In the genomic region with DNA sequence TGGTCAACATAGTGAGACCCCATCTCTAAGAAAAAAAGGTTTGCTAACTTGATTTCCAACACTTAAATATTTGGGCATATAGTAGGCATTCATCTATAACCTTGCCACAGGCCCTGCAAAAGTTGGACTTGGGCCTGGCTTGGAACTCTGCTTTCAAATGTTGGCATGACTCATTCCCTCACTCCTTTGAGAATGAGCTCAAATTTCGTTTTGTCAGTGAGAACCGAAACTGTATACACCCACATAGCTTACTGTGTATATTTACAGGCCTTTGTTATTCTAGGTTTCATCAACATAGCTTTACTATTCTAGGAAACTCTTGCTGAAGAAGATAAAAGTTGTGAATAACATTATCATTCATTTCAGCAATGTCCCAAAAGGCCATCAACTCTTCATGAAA, we compare ENCODE assay signal across 10 cellular contexts.
DNase-seq lines count a peak whose midpoint lies in the region; ATAC-seq, FAIRE-seq and TF ChIP-seq lines count a peak whose summit lies in the region.
"Had no signal": no experiment of that assay in that cellular context is flagged by ENCODE, and none has a peak within 500 bp of the region (broad histone marks: within the 10 kb centered on the region; RNA-seq: fewer than 3 reads in every experiment).

No MANE protein-coding gene starts in this region.

- H2AFZ ChIP-seq in GM23338: no peak overlapping the region

- no peaks in the 10 kb centered on the region for H3K9me3 Mint-ChIP-seq in GM23338

- no peak overlapping the region for H3K4me2 ChIP-seq in GM23338

- H3K4me3 ChIP-seq in GM23338: no peak overlapping the region
- H3K4me3 ChIP-seq: lung, SJCRH30 had no signal

- peaks cover 9% of the 10 kb centered on the region for H3K27me3 Mint-ChIP-seq in GM23338 (ENCODE audit: insufficient read depth, low read depth, poor library complexity)

- H3K79me2 ChIP-seq in GM23338 (replicated peaks; ENCODE audit: insufficient read depth): no peaks in the 10 kb centered on the region

- FAIRE-seq in endometrium (lab: Jason Lieb, UNC): peak; percentile 4

- H3K4me3 Mint-ChIP-seq in GM23338: no peak overlapping the region

- no peaks in the 10 kb centered on the region for H3K36me3 ChIP-seq in GM23338 (ENCODE audit: insufficient read depth)
- H3K36me3 ChIP-seq: SJCRH30 had no signal

- 0 out of 2 replicates have a peak, but pooled peaks cover under 1% of the 10 kb centered on the region for H3K9me2 ChIP-seq in GM23338 (ENCODE audit: insufficient read depth)

- no peaks in the 10 kb centered on the region for H3F3A ChIP-seq in GM23338 (replicated peaks; ENCODE audit: low read depth)

- H3K36me3 Mint-ChIP-seq in GM23338 (ENCODE audit: low read depth): no peaks in the 10 kb centered on the region

- no peaks in the 10 kb centered on the region for H4K20me1 ChIP-seq in GM23338 (replicated peaks; ENCODE audit: insufficient read depth)

- peaks cover 4% of the 10 kb centered on the region; the same call in 1 of the 2 replicates for H3K4me1 ChIP-seq in GM23338 (ENCODE audit: insufficient read depth)
- H3K4me1 ChIP-seq: SJCRH30 had no signal

- no peaks in the 10 kb centered on the region for H3K27me3 ChIP-seq in GM23338 (ENCODE audit: insufficient read depth)
- H3K27me3 ChIP-seq: SJCRH30 had no signal

- no peaks in the 10 kb centered on the region; the same call in 1 of the 3 replicates for H3K4me1 Mint-ChIP-seq in GM23338

- H3K27ac Mint-ChIP-seq in GM23338: no peak overlapping the region

- no peak overlapping the region for H3K27ac ChIP-seq in GM23338 (ENCODE audit: low read depth)
- H3K27ac ChIP-seq: SJCRH30 had no signal

- ATAC-seq in GM18498 (IDR thresholded peaks at IDR 0.05; ENCODE audit: unreplicated experiment) (peak; percentile 100), GM21528 (IDR thresholded peaks at IDR 0.05; ENCODE audit: low FRiP score, unreplicated experiment) (peak; percentile 100), HG03575 (IDR thresholded peaks at IDR 0.05; ENCODE audit: extremely low read depth, insufficient number of reproducible peaks, low FRiP score, unreplicated experiment) (peak; percentile 100), GM23338 (no peak)

- DNase-seq in Kasumi-1 (lab: John Stamatoyannopoulos, UW): no peak
- DNase-seq in NCI-H1105 (lab: John Stamatoyannopoulos, UW): no peak
- DNase-seq in GM23338 (ENCODE audit: low spot score): no peak
- no peak for DNase-seq in NCI-H748 treated with DMSO at 0.1 percent for 48 hours (lab: John Stamatoyannopoulos, UW)

- TF ChIP-seq CTCF in GM23338 (conservative IDR thresholded peaks at IDR 0.05; ENCODE audit: low read depth in 2 of 2): no peak

TF ChIP-seq in GM23338, 12 proteins besides CTCF, POLR2A, EP300 and RAD21:
- TF ChIP-seq STAT1 (IDR thresholded peaks at IDR 0.05; ENCODE audit: unreplicated experiment): no peak
- no peak for TF ChIP-seq JUNB (IDR thresholded peaks at IDR 0.05; ENCODE audit: unreplicated experiment)
- no peak for TF ChIP-seq CREB1 (CRISPR knock-in tag; IDR thresholded peaks at IDR 0.05; ENCODE audit: low read depth)
- TF ChIP-seq EZH2phosphoT487 (IDR thresholded peaks at IDR 0.05; ENCODE audit: unreplicated experiment): no peak
- TF ChIP-seq, protein P1, sequence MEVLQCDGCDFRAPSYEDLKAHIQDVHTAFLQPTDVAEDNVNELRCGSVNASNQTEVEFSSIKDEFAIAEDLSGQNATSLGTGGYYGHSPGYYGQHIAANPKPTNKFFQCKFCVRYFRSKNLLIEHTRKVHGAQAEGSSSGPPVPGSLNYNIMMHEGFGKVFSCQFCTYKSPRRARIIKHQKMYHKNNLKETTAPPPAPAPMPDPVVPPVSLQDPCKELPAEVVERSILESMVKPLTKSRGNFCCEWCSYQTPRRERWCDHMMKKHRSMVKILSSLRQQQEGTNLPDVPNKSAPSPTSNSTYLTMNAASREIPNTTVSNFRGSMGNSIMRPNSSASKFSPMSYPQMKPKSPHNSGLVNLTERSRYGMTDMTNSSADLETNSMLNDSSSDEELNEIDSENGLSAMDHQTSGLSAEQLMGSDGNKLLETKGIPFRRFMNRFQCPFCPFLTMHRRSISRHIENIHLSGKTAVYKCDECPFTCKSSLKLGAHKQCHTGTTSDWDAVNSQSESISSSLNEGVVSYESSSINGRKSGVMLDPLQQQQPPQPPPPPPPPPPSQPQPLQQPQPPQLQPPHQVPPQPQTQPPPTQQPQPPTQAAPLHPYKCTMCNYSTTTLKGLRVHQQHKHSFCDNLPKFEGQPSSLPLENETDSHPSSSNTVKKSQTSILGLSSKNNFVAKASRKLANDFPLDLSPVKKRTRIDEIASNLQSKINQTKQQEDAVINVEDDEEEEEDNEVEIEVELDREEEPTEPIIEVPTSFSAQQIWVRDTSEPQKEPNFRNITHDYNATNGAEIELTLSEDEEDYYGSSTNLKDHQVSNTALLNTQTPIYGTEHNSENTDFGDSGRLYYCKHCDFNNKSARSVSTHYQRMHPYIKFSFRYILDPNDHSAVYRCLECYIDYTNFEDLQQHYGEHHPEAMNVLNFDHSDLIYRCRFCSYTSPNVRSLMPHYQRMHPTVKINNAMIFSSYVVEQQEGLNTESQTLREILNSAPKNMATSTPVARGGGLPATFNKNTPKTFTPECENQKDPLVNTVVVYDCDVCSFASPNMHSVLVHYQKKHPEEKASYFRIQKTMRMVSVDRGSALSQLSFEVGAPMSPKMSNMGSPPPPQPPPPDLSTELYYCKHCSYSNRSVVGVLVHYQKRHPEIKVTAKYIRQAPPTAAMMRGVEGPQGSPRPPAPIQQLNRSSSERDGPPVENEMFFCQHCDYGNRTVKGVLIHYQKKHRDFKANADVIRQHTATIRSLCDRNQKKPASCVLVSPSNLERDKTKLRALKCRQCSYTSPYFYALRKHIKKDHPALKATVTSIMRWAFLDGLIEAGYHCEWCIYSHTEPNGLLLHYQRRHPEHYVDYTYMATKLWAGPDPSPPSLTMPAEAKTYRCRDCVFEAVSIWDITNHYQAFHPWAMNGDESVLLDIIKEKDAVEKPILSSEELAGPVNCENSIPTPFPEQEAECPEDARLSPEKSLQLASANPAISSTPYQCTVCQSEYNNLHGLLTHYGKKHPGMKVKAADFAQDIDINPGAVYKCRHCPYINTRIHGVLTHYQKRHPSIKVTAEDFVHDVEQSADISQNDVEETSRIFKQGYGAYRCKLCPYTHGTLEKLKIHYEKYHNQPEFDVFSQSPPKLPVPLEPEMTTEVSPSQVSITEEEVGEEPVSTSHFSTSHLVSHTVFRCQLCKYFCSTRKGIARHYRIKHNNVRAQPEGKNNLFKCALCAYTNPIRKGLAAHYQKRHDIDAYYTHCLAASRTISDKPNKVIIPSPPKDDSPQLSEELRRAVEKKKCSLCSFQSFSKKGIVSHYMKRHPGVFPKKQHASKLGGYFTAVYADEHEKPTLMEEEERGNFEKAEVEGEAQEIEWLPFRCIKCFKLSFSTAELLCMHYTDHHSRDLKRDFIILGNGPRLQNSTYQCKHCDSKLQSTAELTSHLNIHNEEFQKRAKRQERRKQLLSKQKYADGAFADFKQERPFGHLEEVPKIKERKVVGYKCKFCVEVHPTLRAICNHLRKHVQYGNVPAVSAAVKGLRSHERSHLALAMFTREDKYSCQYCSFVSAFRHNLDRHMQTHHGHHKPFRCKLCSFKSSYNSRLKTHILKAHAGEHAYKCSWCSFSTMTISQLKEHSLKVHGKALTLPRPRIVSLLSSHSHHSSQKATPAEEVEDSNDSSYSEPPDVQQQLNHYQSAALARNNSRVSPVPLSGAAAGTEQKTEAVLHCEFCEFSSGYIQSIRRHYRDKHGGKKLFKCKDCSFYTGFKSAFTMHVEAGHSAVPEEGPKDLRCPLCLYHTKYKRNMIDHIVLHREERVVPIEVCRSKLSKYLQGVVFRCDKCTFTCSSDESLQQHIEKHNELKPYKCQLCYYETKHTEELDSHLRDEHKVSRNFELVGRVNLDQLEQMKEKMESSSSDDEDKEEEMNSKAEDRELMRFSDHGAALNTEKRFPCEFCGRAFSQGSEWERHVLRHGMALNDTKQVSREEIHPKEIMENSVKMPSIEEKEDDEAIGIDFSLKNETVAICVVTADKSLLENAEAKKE (CRISPR knock-in tag; IDR thresholded peaks at IDR 0.05): no peak
- TF ChIP-seq, protein P2, sequence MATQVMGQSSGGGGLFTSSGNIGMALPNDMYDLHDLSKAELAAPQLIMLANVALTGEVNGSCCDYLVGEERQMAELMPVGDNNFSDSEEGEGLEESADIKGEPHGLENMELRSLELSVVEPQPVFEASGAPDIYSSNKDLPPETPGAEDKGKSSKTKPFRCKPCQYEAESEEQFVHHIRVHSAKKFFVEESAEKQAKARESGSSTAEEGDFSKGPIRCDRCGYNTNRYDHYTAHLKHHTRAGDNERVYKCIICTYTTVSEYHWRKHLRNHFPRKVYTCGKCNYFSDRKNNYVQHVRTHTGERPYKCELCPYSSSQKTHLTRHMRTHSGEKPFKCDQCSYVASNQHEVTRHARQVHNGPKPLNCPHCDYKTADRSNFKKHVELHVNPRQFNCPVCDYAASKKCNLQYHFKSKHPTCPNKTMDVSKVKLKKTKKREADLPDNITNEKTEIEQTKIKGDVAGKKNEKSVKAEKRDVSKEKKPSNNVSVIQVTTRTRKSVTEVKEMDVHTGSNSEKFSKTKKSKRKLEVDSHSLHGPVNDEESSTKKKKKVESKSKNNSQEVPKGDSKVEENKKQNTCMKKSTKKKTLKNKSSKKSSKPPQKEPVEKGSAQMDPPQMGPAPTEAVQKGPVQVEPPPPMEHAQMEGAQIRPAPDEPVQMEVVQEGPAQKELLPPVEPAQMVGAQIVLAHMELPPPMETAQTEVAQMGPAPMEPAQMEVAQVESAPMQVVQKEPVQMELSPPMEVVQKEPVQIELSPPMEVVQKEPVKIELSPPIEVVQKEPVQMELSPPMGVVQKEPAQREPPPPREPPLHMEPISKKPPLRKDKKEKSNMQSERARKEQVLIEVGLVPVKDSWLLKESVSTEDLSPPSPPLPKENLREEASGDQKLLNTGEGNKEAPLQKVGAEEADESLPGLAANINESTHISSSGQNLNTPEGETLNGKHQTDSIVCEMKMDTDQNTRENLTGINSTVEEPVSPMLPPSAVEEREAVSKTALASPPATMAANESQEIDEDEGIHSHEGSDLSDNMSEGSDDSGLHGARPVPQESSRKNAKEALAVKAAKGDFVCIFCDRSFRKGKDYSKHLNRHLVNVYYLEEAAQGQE (IDR thresholded peaks at IDR 0.05; ENCODE audit: unreplicated experiment): no peak
- TF ChIP-seq ZNF114 (CRISPR knock-in tag; IDR thresholded peaks at IDR 0.05): no peak
- no peak for TF ChIP-seq ZNF331 (CRISPR knock-in tag; IDR thresholded peaks at IDR 0.05; ENCODE audit: low read depth)
- TF ChIP-seq POLR2AphosphoS5 (IDR thresholded peaks at IDR 0.05; ENCODE audit: low read depth): no peak
TF ChIP-seq in GM23338: peak in this region for 0.
